In the genomic region with DNA sequence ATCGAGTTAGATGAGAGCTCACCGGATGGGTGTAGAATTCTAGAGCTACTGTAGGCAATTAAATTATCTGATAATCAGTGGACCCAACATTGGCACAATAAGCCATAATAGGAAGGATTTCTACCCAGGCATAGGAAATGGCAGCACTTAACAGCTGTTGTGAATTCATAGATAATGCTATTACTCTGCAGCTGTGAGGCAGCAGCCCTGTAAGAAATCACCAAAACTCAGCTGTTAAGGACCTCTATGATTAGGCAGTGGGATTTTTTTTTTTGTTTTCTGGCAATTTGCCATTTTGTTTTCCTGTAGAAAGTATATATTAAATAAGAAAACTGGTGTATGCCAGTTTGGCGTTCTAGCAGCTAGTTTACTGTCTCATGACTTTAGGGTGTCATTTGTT, we compare ENCODE assay signal across 24 cellular contexts.
"Had no signal": no experiment of that assay in that cellular context is flagged by ENCODE, and none has a peak within 500 bp of the region (broad histone marks: within the 10 kb centered on the region; RNA-seq: fewer than 3 reads in every experiment).

No MANE protein-coding gene starts in this region.

- H3K4me3 ChIP-seq: MG63 had no signal

- H3K36me3 ChIP-seq: MG63 had no signal

- DNase-seq: IMR-90, Karpas-422, KG1, MG63, NCI-H1092, NCI-H1417, NCI-H1436 treated with DMSO at 0.1 percent for 48 hours, NCI-H1694, NCI-H187 treated with DMSO at 0.1 percent for 48 hours, NCI-H2029 treated with DMSO at 0.1 percent for 48 hours, NCI-H2171, NCI-H226, NCI-H446, NCI-H510A, NCI-H524 treated with DMSO at 0.1 percent for 48 hours, NCI-H82, Right ventricle myocardium superior, RPMI8226, SIG-M5, SK-N-SH, SW 1271, T-cell had no signal

- FAIRE-seq: HepG2, RCC 7860 had no signal

- H3K9me3 ChIP-seq: MG63, SK-N-SH had no signal

- H3K9ac ChIP-seq: SK-N-SH had no signal

- H3K27me3 ChIP-seq: MG63 had no signal
